Comparison of ENCODE assay signal across 8 cellular contexts in genomic region chr6:33313709-33314514, GRCh38. TPM values are rescaled to one million over a fixed set of nuclear protein-coding genes. Genes with fewer than 3 reads are reported as not detected.
DNase-seq lines count a peak whose midpoint lies in the region; TF ChIP-seq lines count a peak whose summit lies in the region.

TAPBP (minus strand) TSS chr6:33314078; CDS start chr6:33314041, 37 bp downstream.

- no peaks in the 10 kb centered on the region for H3K9me3 Mint-ChIP-seq in chondrocyte (ENCODE audit: low read depth)

- no peaks in the 10 kb centered on the region for H3K27me3 Mint-ChIP-seq in chondrocyte (ENCODE audit: low read depth)

- H3K27me3 ChIP-seq in H7 (ENCODE audit: control insufficient read depth, insufficient read depth, low read length) = peaks cover 17% of the 10 kb centered on the region; the same call in 1 of the 2 replicates
- no peaks in the 10 kb centered on the region for H3K27me3 ChIP-seq in kidney epithelial cell (ENCODE audit: control insufficient read depth, insufficient read depth, low read length)

- DNase-seq in ELF-1 (ENCODE audit: low read depth, low spot score) (peak; percentile 63), H7 (peak; percentile 83), NCI-H146 (lab: John Stamatoyannopoulos, UW) (peak; percentile 56), chondrocyte (ENCODE audit: low spot score) (no peak), kidney epithelial cell (ENCODE audit: low read depth) (no peak), cortex of kidney (lab: John Stamatoyannopoulos, UW) (no peak)
- peak; percentile 77 for DNase-seq in activated CD4-positive, alpha-beta T cell treated with anti-CD3 and anti-CD28 coated beads for 1 hour
- DNase-seq in stimulated activated CD4-positive, alpha-beta T cell treated with anti-CD3 and anti-CD28 coated beads, Interleukin-15, amount 100 ng/mL, for 1 hour (ENCODE audit: low read depth in 1 of 2, low spot score in 1 of 2) = peak; percentile 70 to 71

- H3K4me1 Mint-ChIP-seq in chondrocyte (ENCODE audit: low read depth) = peaks cover 56% of the 10 kb centered on the region

- H3K36me3 Mint-ChIP-seq in chondrocyte (ENCODE audit: low read depth) = peaks cover 6% of the 10 kb centered on the region

- H3K4me3 ChIP-seq in H7 (ENCODE audit: insufficient read depth, low read depth, low read length) (peak within 1 kb of the TSS; percentile 87), kidney epithelial cell (ENCODE audit: low read depth, low read length) (peak within 1 kb of the TSS; percentile 97)

- H3K27ac Mint-ChIP-seq in chondrocyte (ENCODE audit: unreplicated experiment) = peak within 1 kb of the TSS; percentile 98

- H3K4me3 Mint-ChIP-seq in chondrocyte (ENCODE audit: unreplicated experiment) = peak within 1 kb of the TSS; percentile 97

- TF ChIP-seq CTCF in chondrocyte (IDR thresholded peaks at IDR 0.05) (no peak), kidney epithelial cell (IDR thresholded peaks at IDR 0.05; ENCODE audit: insufficient read depth, low read length, poor library complexity, severe bottlenecking) (no peak)

- H3K36me3 ChIP-seq in H7 (replicated peaks; ENCODE audit: control insufficient read depth, insufficient read depth, low read length) = peaks cover 5% of the 10 kb centered on the region
- H3K36me3 ChIP-seq in kidney epithelial cell (ENCODE audit: control insufficient read depth, insufficient read depth, low read length) = peaks cover 2% of the 10 kb centered on the region

RNA-seq across cellular contexts. Expression of gene TAPBP, which starts in this region (rescaled TPM):
- total RNA-seq in H7 (2014; rRNA removed; shearing (Covaris generic)) = 27.9 and 30.6 TPM in 2 replicates
- total RNA-seq in chondrocyte (86.2 to 102 TPM (median 88.1 TPM) in 3 replicates), kidney epithelial cell (214 and 300 TPM in 2 replicates)

Comparison
In these comparisons a context has a peak if more than half of its experiments do, and no peak if none do; other contexts are left out.
1. DNase-seq: peak in ELF-1 (single experiment), H7 (single experiment), NCI-H146 (single experiment), activated CD4-positive, alpha-beta T cell treated with anti-CD3 and anti-CD28 coated beads for 1 hour (single experiment) and stimulated activated CD4-positive, alpha-beta T cell treated with anti-CD3 and anti-CD28 coated beads, Interleukin-15, amount 100 ng/mL, for 1 hour (2 of 2); none in chondrocyte (single experiment), kidney epithelial cell (single experiment) and cortex of kidney (single experiment).